8 cellular contexts compared by ENCODE assay signal in the genomic region with DNA sequence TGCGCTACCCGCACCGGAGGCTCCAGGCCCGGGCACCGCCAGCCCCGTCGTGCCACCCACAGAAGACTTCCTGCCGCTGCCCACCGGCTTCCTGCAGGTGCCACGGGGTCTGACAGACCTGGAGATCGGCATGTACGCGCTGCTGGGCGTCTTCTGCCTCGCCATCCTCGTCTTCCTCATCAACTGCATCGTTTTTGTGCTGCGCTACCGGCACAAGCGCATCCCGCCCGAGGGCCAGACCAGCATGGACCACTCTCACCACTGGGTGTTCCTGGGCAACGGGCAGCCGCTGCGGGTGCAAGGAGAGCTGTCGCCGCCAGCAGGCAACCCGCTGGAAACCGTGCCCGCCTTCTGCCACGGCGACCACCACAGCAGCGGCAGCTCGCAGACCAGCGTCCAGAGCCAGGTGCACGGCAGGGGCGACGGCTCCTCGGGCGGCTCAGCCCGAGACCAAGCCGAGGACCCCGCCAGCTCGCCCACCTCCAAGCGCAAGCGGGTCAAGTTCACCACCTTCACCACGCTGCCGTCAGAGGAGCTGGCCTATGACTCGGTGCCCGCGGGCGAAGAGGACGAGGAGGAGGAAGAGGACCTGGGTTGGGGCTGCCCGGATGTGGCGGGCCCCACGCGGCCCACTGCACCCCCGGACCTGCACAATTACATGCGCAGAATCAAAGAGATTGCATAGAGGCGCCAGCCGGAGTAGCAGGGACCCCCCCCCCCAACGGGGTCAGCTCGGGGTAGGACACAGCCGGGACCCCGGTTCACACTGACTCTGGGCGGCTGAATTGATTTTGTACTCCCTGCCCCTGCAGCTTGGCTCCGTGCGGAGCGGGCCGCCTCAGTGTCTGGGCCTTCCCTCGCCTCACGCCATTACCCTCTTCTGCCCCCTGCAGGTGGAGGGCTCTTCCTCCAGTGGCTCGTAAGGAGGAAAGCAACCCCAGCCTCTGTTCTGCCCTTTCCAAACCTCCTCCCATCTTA. TPM values are rescaled to one million over a fixed set of nuclear protein-coding genes. Genes with fewer than 3 reads are reported as not detected.
DNase-seq lines count a peak whose midpoint lies in the region; ATAC-seq and TF ChIP-seq lines count a peak whose summit lies in the region.

No MANE protein-coding gene starts in this region.

- no peak overlapping the region for H3K27ac ChIP-seq in Panc1 (ENCODE audit: low read length)
- no peak overlapping the region for H3K27ac ChIP-seq in stomach smooth muscle (ENCODE audit: low read length)

- H3K27ac Mint-ChIP-seq in activated T-helper 17 cell treated with anti-CD3 and anti-CD28 coated beads, Interleukin-2, amount 50 U/mL, for 72 hours, result no peak overlapping the region

- H3K4me3 ChIP-seq in Panc1 (ENCODE audit: low read depth in 2 of 2, low read length in 2 of 2), result no peak overlapping the region
- no peak overlapping the region for H3K4me3 ChIP-seq in fibroblast of villous mesenchyme (ENCODE audit: low read depth, low read length)
- peak overlapping the region; percentile 68 to 72 for H3K4me3 ChIP-seq in stomach smooth muscle (ENCODE audit: low read length in 2 of 2)

- BruUV-seq in Panc1 (replicated peaks; lab: Mats Ljungman, UMichigan), result no TSS peak

- TF ChIP-seq CTCF in Panc1 (IDR thresholded peaks at IDR 0.05) (peak; percentile 92), fibroblast of villous mesenchyme (IDR thresholded peaks at IDR 0.05; ENCODE audit: insufficient read depth, low read depth, low read length) (peak; percentile 72)

- H3K9me3 ChIP-seq in Panc1 (ENCODE audit: control insufficient read depth, insufficient read depth, low read depth, low read length) (no peaks in the 10 kb centered on the region), stomach smooth muscle (ENCODE audit: control insufficient read depth in 2 of 2, low read length in 2 of 2) (no peaks in the 10 kb centered on the region)

- H3K36me3 ChIP-seq in Panc1 (ENCODE audit: control insufficient read depth, insufficient read depth, low read length) (no peaks in the 10 kb centered on the region), stomach smooth muscle (ENCODE audit: control insufficient read depth in 2 of 2, insufficient read depth in 2 of 2, low read length in 2 of 2) (no peaks in the 10 kb centered on the region)

- no peaks in the 10 kb centered on the region for H3K9me3 Mint-ChIP-seq in activated T-helper 17 cell treated with anti-CD3 and anti-CD28 coated beads, Interleukin-2, amount 50 U/mL, for 72 hours

- ATAC-seq in HG03354 (IDR thresholded peaks at IDR 0.05; ENCODE audit: poor library complexity, severe bottlenecking, unreplicated experiment), result peak; percentile 78
- peak; percentile 95 for ATAC-seq in Panc1
- peak; percentile 97 for ATAC-seq in activated T-helper 17 cell treated with anti-CD3 and anti-CD28 coated beads, Interleukin-2, amount 50 U/mL, for 72 hours (replicated peaks)
- no peak for ATAC-seq in GM18519 (IDR thresholded peaks at IDR 0.05; ENCODE audit: low FRiP score, unreplicated experiment)

- H3K4me1 ChIP-seq in Panc1 (ENCODE audit: control insufficient read depth, insufficient read depth, low read length) (no peaks in the 10 kb centered on the region), stomach smooth muscle (ENCODE audit: control insufficient read depth, insufficient read depth, low read length) (peaks cover 12% of the 10 kb centered on the region)

- peak overlapping the region; percentile 65 for H3K4me3 Mint-ChIP-seq in activated T-helper 17 cell treated with anti-CD3 and anti-CD28 coated beads, Interleukin-2, amount 50 U/mL, for 72 hours

- intact Hi-C loops in Panc1 (cut with micrococcal nuclease; ENCODE audit: unreplicated experiment), result loop anchor here (1.0 to 10.0 kb wide), 2 partner anchors 95 to 193 kb away; no protein-coding TSS in a partner anchor

- no peaks in the 10 kb centered on the region for H3K4me1 Mint-ChIP-seq in activated T-helper 17 cell treated with anti-CD3 and anti-CD28 coated beads, Interleukin-2, amount 50 U/mL, for 72 hours

- CTCF ChIA-PET in Panc1 (lab: Charles Lee), result interaction anchor here (0.5 to 1.8 kb wide), 7 partner anchors 9 to 428 kb away, joined by 3 to 13 read pairs (median 4); no protein-coding TSS in a partner anchor

- H3K9ac ChIP-seq in stomach smooth muscle (ENCODE audit: low read length in 2 of 2), result peak overlapping the region in 1 of 2 donors; percentile 17

- peaks cover 30% of the 10 kb centered on the region for H3K27me3 Mint-ChIP-seq in activated T-helper 17 cell treated with anti-CD3 and anti-CD28 coated beads, Interleukin-2, amount 50 U/mL, for 72 hours

- in situ Hi-C loops in Panc1 (cut with HindIII; ENCODE audit: low pct_unique_long_range_greater_than_20kb, low sequenced_read_pairs), result no loop called here

- POLR2A ChIA-PET in Panc1 (lab: Charles Lee), result no interaction called here

- H3K27me3 ChIP-seq in Panc1 (ENCODE audit: control insufficient read depth, insufficient read depth, low read length) (peaks cover 9% of the 10 kb centered on the region; the same call in 1 of the 2 replicates), stomach smooth muscle (ENCODE audit: control insufficient read depth in 1 of 2, insufficient read depth in 2 of 2, low read length in 2 of 2) (peaks cover 32 to 50% of the 10 kb centered on the region in 2 donors)

- DNase-seq in ELF-1 (ENCODE audit: low read depth, low spot score) (peak; percentile 89), Panc1 (ENCODE audit: low read depth, low spot score) (peak; percentile 25), fibroblast of villous mesenchyme (ENCODE audit: low read depth) (peak; percentile 60), occipital lobe (lab: John Stamatoyannopoulos, UW) (peak; percentile 50)

- no peaks in the 10 kb centered on the region for H3K36me3 Mint-ChIP-seq in activated T-helper 17 cell treated with anti-CD3 and anti-CD28 coated beads, Interleukin-2, amount 50 U/mL, for 72 hours (ENCODE audit: low read depth)

RNA-seq across cellular contexts. Expression of a gene that starts 58.5 kb away (rescaled TPM):
- total RNA-seq in Panc1 (2021; ENCODE audit: unreplicated experiment) (not detected), fibroblast of villous mesenchyme (under 0.01 TPM in 1 of 2 replicates, not detected in the other), occipital lobe (0.78 TPM)
- not detected for polyA plus RNA-seq in Panc1 (2012; ENCODE audit: insufficient read length)
- not detected for total RNA-seq in activated T-helper 17 cell treated with anti-CD3 and anti-CD28 coated beads, Interleukin-2, amount 50 U/mL, for 72 hours

Comparison
In these comparisons a context has a peak if more than half of its experiments do, and no peak if none do; other contexts are left out.
1. DNase-seq: peak in every context shown above with its lines; median percentile 89 in ELF-1; 60 in fibroblast of villous mesenchyme; 50 in occipital lobe; 25 in Panc1.
2. H3K4me3 ChIP-seq: peak in stomach smooth muscle (2 of 2); none in Panc1 (0 of 2) and fibroblast of villous mesenchyme (single experiment).